In genomic region chr7:140640060-140640611, GRCh38 we compare ENCODE assay signal across 9 cellular contexts. TPM values are rescaled to one million over a fixed set of nuclear protein-coding genes. Genes with fewer than 3 reads are reported as not detected.
A peak's percentile ranks its signal among the peaks of the same experiment; 100 is the strongest.
DNase-seq lines count a peak whose midpoint lies in the region; ATAC-seq and TF ChIP-seq lines count a peak whose summit lies in the region.
"Had no signal": no experiment of that assay in that cellular context is flagged by ENCODE, and none has a peak within 500 bp of the region (broad histone marks: within the 10 kb centered on the region; RNA-seq: fewer than 3 reads in every experiment).

No MANE protein-coding gene starts in this region.

- H3K36me3 Mint-ChIP-seq in endodermal cell (ENCODE audit: low read depth), result no peaks in the 10 kb centered on the region

- H3K36me3 ChIP-seq in Peyer's patch, result no peaks in the 10 kb centered on the region
- H3K36me3 ChIP-seq in endodermal cell (ENCODE audit: control insufficient read depth, insufficient read depth, low read length), result no peaks in the 10 kb centered on the region
- no peaks in the 10 kb centered on the region for H3K36me3 ChIP-seq in urinary bladder (ENCODE audit: insufficient read depth)

- H3K27me3 Mint-ChIP-seq in endodermal cell (ENCODE audit: insufficient read depth), result peaks cover 27% of the 10 kb centered on the region

- ATAC-seq in HG02642 (IDR thresholded peaks at IDR 0.05; ENCODE audit: poor library complexity, unreplicated experiment), result no peak

- WGBS in endodermal cell (ENCODE audit: insufficient coverage in 1 of 2, insufficient read length in 1 of 2), 2 experiments, result 0 to 1% methylated on average over 14 to 71 of the region's 71 CpGs
- WGBS in urinary bladder, result under 1% methylated on average over 69 of the region's 71 CpGs

- H3K9ac ChIP-seq in endodermal cell (ENCODE audit: extremely low read depth, low read length, poor library complexity, severe bottlenecking), result peak overlapping the region; percentile 63

- peaks cover 0 to 18% (median 9%) of the 10 kb centered on the region in 4 donors for H3K4me1 ChIP-seq in Peyer's patch
- peaks cover 7% of the 10 kb centered on the region for H3K4me1 ChIP-seq in endodermal cell (ENCODE audit: control insufficient read depth, insufficient read depth, low read length)
- H3K4me1 ChIP-seq in urinary bladder (ENCODE audit: insufficient read depth), result no peaks in the 10 kb centered on the region

- H3K9me3 ChIP-seq in Peyer's patch (no peaks in the 10 kb centered on the region), endodermal cell (ENCODE audit: control insufficient read depth, low read length) (no peaks in the 10 kb centered on the region)

- no peaks in the 10 kb centered on the region for H3K9me3 Mint-ChIP-seq in endodermal cell

- no peak for TF ChIP-seq CTCF in Peyer's patch (IDR thresholded peaks at IDR 0.05)
- TF ChIP-seq CTCF in endodermal cell (conservative IDR thresholded peaks at IDR 0.05), result no peak

- peaks cover 35% of the 10 kb centered on the region for H3K4me1 Mint-ChIP-seq in endodermal cell

- H3K27ac Mint-ChIP-seq in endodermal cell, result peak overlapping the region; percentile 85

- H3K4me3 Mint-ChIP-seq in endodermal cell, result peak overlapping the region; percentile 92

- no peak for TF ChIP-seq POLR2A in Peyer's patch (IDR thresholded peaks at IDR 0.05)

- peak; percentile 63 for DNase-seq in NCI-H748 (lab: John Stamatoyannopoulos, UW; ENCODE audit: unreplicated experiment)
- DNase-seq in NCI-H748 treated with DMSO at 0.1 percent for 48 hours (lab: John Stamatoyannopoulos, UW), result no peak
- DNase-seq in Peyer's patch, result peak in 1 of 3 donors; percentile 57
- DNase-seq in endodermal cell, result peak; percentile 78
- peak; percentile 24 for DNase-seq in midbrain (lab: John Stamatoyannopoulos, UW)
- no peak for DNase-seq in HuH-7.5 (ENCODE audit: low spot score)

- H3K4me3 ChIP-seq in Peyer's patch (peak overlapping the region; percentile 34 to 72 (median 60)), endodermal cell (ENCODE audit: low read length) (peak overlapping the region; percentile 86), urinary bladder (ENCODE audit: low read depth, low read length) (peak overlapping the region; percentile 75)

- peak overlapping the region; percentile 53 to 91 (median 74) for H3K27ac ChIP-seq in Peyer's patch
- peak overlapping the region; percentile 7 for H3K27ac ChIP-seq in endodermal cell (ENCODE audit: low read depth, low read length)
- H3K27ac ChIP-seq in urinary bladder (ENCODE audit: low read depth), result peak overlapping the region; percentile 74

- H3K27me3 ChIP-seq in Peyer's patch, result no peaks in the 10 kb centered on the region
- peaks cover 12% of the 10 kb centered on the region for H3K27me3 ChIP-seq in endodermal cell (ENCODE audit: control insufficient read depth, insufficient read depth, low read length, poor library complexity, severe bottlenecking)

RNA-seq across cellular contexts. Expression of gene DENND2A, which starts 0.5 kb away (rescaled TPM):
- total RNA-seq in Peyer's patch (10 to 100 TPM in 2 of 4 donors, 1 to 10 TPM in 2; 1.6 to 44.6 (median 8.3) TPM), endodermal cell (10 to 100 TPM; 28.5 to 40.6 TPM), urinary bladder (34.4 TPM)
- 26.6 TPM for polyA plus RNA-seq in endodermal cell (2013, experiment 1 of 2)
- polyA plus RNA-seq in endodermal cell (2013, experiment 2 of 2), result 30.2 TPM
- polyA plus RNA-seq in urinary bladder, result 16.9 TPM
- total RNA-seq: activated CD8-positive, alpha-beta memory T cell treated with anti-CD3 and anti-CD28 coated beads for 36 hours had no signal

RNA-seq across cellular contexts. Expression of gene ADCK2, which starts 32.6 kb away (rescaled TPM):
- total RNA-seq in Peyer's patch, result 10 to 100 TPM; 19.8 to 40.4 (median 25.8) TPM
- 10 to 100 TPM; 13.5 to 17.8 TPM for total RNA-seq in endodermal cell
- polyA plus RNA-seq in endodermal cell (2013, experiment 1 of 2), result 7.6 TPM
- polyA plus RNA-seq in endodermal cell (2013, experiment 2 of 2), result 6.2 TPM
- total RNA-seq in urinary bladder, result 15.6 TPM
- polyA plus RNA-seq in urinary bladder, result 17.2 TPM

RNA-seq across cellular contexts. Expression of gene NDUFB2, which starts 56.4 kb away (rescaled TPM):
- total RNA-seq in Peyer's patch, result 100 to 1,000 TPM; 128 to 216 (median 173) TPM
- 100 to 1,000 TPM; 180 to 202 TPM for total RNA-seq in endodermal cell
- 183 TPM for polyA plus RNA-seq in endodermal cell (2013, experiment 1 of 2)
- polyA plus RNA-seq in endodermal cell (2013, experiment 2 of 2), result 170 TPM
- total RNA-seq in urinary bladder, result 90.2 TPM
- 269 TPM for polyA plus RNA-seq in urinary bladder

Comparison
In these comparisons a context has a peak if more than half of its experiments do, and no peak if none do; other contexts are left out.
1. DNase-seq: peak in NCI-H748 (single experiment), endodermal cell (single experiment) and midbrain (single experiment); none in NCI-H748 treated with DMSO at 0.1 percent for 48 hours (single experiment) and HuH-7.5 (single experiment).
2. H3K27ac ChIP-seq: peak in every context shown above with its lines; median percentile 74 in Peyer's patch; 74 in urinary bladder; 7 in endodermal cell.
3. Peak in every context shown above with its lines, with median percentiles within 50 percentile points of each other: H3K4me3 ChIP-seq.